ENCODE assay signal across 1 cellular context in the genomic region with DNA sequence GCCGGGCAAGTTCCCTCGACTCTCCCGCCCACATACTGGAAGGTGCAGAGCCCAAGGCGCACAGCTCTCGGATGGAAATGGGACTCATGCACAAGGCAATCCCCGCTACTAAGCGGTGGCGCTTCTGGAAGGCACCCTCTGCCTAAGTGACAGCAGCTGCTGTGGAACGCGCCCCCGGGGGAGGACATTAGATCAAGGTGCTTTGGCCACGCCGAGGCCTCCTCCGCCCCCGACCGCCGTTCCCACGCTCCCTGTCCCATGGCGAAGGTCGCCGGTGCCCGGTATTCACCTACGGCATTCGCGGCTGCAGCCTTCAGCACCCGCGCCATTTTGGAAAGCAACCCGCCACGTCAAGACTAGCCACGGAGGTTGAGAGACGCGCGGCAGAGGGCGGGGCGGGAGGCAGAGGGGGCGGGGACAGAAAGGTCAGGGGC.
A peak's percentile ranks its signal among the peaks of the same experiment; 100 is the strongest.
TF ChIP-seq lines count a peak whose summit lies in the region.

A gene (minus strand): TSS at position 339 of the 434 bp plus-strand sequence. CDS start 10 bp downstream, at position 329.

TF ChIP-seq in HepG2, 621 proteins besides CTCF, POLR2A, EP300 and RAD21 (continued from another document and continues in another):
- TF ChIP-seq ZNF83 (CRISPR knock-in tag; IDR thresholded peaks at IDR 0.05; ENCODE audit: borderline replicate concordance) (peak; percentile 90; the same call in 1 of the 2 replicates), HNF4A (CRISPR knock-in tag; IDR thresholded peaks at IDR 0.05) (0 out of 2 replicates have a peak, but pooled peaks have one; percentile 25), MXI1 (IDR thresholded peaks at IDR 0.05; ENCODE audit: borderline replicate concordance, low read depth, low read length) (no peak; the same call in 2 of the 3 replicates), ZNF17 (CRISPR knock-in tag; IDR thresholded peaks at IDR 0.05) (no peak), PRMT3 (CRISPR knock-in tag; IDR thresholded peaks at IDR 0.05; ENCODE audit: borderline replicate concordance, low read depth) (no peak), SMAD1 (CRISPR knock-in tag; IDR thresholded peaks at IDR 0.05; ENCODE audit: borderline replicate concordance, low read depth) (peak; percentile 94), SKI (IDR thresholded peaks at IDR 0.05; ENCODE audit: partially characterized antibody) (peak; percentile 22), HHEX (CRISPR knock-in tag; IDR thresholded peaks at IDR 0.05) (no peak), ZIK1 (CRISPR knock-in tag; IDR thresholded peaks at IDR 0.05; ENCODE audit: borderline replicate concordance, low read depth) (no peak), ZNF225 (CRISPR knock-in tag; IDR thresholded peaks at IDR 0.05) (peak; percentile 69; the same call in 1 of the 2 replicates), ZFP36 (IDR thresholded peaks at IDR 0.05; ENCODE audit: borderline replicate concordance, low read depth, low read length, partially characterized antibody) (no peak), IKZF4 (CRISPR knock-in tag; IDR thresholded peaks at IDR 0.05; ENCODE audit: borderline replicate concordance, low read depth, not compliant biosample characterization) (no peak), NFATC3 (CRISPR knock-in tag; IDR thresholded peaks at IDR 0.05) (no peak), SP4 (CRISPR knock-in tag; IDR thresholded peaks at IDR 0.05) (no peak), ZNF3 (CRISPR knock-in tag; IDR thresholded peaks at IDR 0.05) (no peak), ZSCAN31 (CRISPR knock-in tag; IDR thresholded peaks at IDR 0.05; ENCODE audit: low read depth) (peak; percentile 74; the same call in 1 of the 2 replicates), ZNF564 (CRISPR knock-in tag; IDR thresholded peaks at IDR 0.05) (0 out of 2 replicates have a peak, but pooled peaks have one; percentile 25), ZNF431 (CRISPR knock-in tag; IDR thresholded peaks at IDR 0.05; ENCODE audit: borderline replicate concordance, low read depth) (peak; percentile 54; the same call in 1 of the 2 replicates), ZNF720 (CRISPR knock-in tag; IDR thresholded peaks at IDR 0.05) (0 out of 2 replicates have a peak, but pooled peaks have one; percentile 68), ZNF891 (CRISPR knock-in tag; IDR thresholded peaks at IDR 0.05) (no peak; the same call in 1 of the 2 replicates), CCDC6 (CRISPR knock-in tag; IDR thresholded peaks at IDR 0.05) (no peak), CENPT (CRISPR knock-in tag; IDR thresholded peaks at IDR 0.05; ENCODE audit: low read depth) (no peak; the same call in 1 of the 2 replicates), PRPF4 (IDR thresholded peaks at IDR 0.05; ENCODE audit: low read depth, low read length, poor library complexity, severe bottlenecking) (no peak), ZKSCAN8 (CRISPR knock-in tag; IDR thresholded peaks at IDR 0.05; ENCODE audit: borderline replicate concordance) (peak; percentile 63), ZNF510 (CRISPR knock-in tag; IDR thresholded peaks at IDR 0.05; ENCODE audit: low read depth) (no peak), TEAD3 (CRISPR knock-in tag; optimal IDR thresholded peaks at IDR 0.05; ENCODE audit: borderline replicate concordance) (peak; percentile 75), NFKB2 (CRISPR knock-in tag; IDR thresholded peaks at IDR 0.05; ENCODE audit: borderline replicate concordance) (no peak), FOXA1 (IDR thresholded peaks at IDR 0.05) (no peak), FOXA1 (CRISPR knock-in tag; IDR thresholded peaks at IDR 0.05) (peak; percentile 23), FOXO1 (CRISPR knock-in tag; IDR thresholded peaks at IDR 0.05) (peak; percentile 66), NFYC (CRISPR knock-in tag; IDR thresholded peaks at IDR 0.05) (no peak), ZNF619 (CRISPR knock-in tag; IDR thresholded peaks at IDR 0.05) (peak; percentile 79; the same call in 1 of the 2 replicates), CAMTA2 (CRISPR knock-in tag; IDR thresholded peaks at IDR 0.05; ENCODE audit: borderline replicate concordance) (peak; percentile 41; the same call in 1 of the 2 replicates), ELF1 (CRISPR knock-in tag; IDR thresholded peaks at IDR 0.05) (no peak), GATAD1 (CRISPR knock-in tag; IDR thresholded peaks at IDR 0.05) (no peak), ZNF235 (CRISPR knock-in tag; IDR thresholded peaks at IDR 0.05; ENCODE audit: borderline replicate concordance) (no peak), NBN (conservative IDR thresholded peaks at IDR 0.05) (no peak), ZNF816 (CRISPR knock-in tag; IDR thresholded peaks at IDR 0.05; ENCODE audit: borderline replicate concordance) (no peak; the same call in none of the 2 replicates), ZNF430 (CRISPR knock-in tag; IDR thresholded peaks at IDR 0.05) (peak; percentile 74), MIER2 (CRISPR knock-in tag; IDR thresholded peaks at IDR 0.05) (peak; percentile 12; the same call in 1 of the 2 replicates), AGO2 (optimal IDR thresholded peaks at IDR 0.05; ENCODE audit: low read depth, low read length) (no peak), ADNP (CRISPR knock-in tag; IDR thresholded peaks at IDR 0.05) (no peak), ZMAT3 (CRISPR knock-in tag; conservative IDR thresholded peaks at IDR 0.05) (peak; percentile 93), ZNF792 (CRISPR knock-in tag; IDR thresholded peaks at IDR 0.05) (peak; percentile 85; the same call in 1 of the 2 replicates)
- TF ChIP-seq, protein P1, sequence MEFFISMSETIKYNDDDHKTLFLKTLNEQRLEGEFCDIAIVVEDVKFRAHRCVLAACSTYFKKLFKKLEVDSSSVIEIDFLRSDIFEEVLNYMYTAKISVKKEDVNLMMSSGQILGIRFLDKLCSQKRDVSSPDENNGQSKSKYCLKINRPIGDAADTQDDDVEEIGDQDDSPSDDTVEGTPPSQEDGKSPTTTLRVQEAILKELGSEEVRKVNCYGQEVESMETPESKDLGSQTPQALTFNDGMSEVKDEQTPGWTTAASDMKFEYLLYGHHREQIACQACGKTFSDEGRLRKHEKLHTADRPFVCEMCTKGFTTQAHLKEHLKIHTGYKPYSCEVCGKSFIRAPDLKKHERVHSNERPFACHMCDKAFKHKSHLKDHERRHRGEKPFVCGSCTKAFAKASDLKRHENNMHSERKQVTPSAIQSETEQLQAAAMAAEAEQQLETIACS (CRISPR knock-in tag; IDR thresholded peaks at IDR 0.05): no peak
- TF ChIP-seq, protein P2, sequence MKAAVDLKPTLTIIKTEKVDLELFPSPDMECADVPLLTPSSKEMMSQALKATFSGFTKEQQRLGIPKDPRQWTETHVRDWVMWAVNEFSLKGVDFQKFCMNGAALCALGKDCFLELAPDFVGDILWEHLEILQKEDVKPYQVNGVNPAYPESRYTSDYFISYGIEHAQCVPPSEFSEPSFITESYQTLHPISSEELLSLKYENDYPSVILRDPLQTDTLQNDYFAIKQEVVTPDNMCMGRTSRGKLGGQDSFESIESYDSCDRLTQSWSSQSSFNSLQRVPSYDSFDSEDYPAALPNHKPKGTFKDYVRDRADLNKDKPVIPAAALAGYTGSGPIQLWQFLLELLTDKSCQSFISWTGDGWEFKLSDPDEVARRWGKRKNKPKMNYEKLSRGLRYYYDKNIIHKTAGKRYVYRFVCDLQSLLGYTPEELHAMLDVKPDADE (CRISPR knock-in tag; IDR thresholded peaks at IDR 0.05): peak; percentile 87; the same call in 1 of the 2 replicates
- TF ChIP-seq, protein P3, sequence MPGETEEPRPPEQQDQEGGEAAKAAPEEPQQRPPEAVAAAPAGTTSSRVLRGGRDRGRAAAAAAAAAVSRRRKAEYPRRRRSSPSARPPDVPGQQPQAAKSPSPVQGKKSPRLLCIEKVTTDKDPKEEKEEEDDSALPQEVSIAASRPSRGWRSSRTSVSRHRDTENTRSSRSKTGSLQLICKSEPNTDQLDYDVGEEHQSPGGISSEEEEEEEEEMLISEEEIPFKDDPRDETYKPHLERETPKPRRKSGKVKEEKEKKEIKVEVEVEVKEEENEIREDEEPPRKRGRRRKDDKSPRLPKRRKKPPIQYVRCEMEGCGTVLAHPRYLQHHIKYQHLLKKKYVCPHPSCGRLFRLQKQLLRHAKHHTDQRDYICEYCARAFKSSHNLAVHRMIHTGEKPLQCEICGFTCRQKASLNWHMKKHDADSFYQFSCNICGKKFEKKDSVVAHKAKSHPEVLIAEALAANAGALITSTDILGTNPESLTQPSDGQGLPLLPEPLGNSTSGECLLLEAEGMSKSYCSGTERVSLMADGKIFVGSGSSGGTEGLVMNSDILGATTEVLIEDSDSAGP (CRISPR knock-in tag; IDR thresholded peaks at IDR 0.05; ENCODE audit: borderline replicate concordance): peak; percentile 90; the same call in 1 of the 2 replicates
- TF ChIP-seq, protein P4, sequence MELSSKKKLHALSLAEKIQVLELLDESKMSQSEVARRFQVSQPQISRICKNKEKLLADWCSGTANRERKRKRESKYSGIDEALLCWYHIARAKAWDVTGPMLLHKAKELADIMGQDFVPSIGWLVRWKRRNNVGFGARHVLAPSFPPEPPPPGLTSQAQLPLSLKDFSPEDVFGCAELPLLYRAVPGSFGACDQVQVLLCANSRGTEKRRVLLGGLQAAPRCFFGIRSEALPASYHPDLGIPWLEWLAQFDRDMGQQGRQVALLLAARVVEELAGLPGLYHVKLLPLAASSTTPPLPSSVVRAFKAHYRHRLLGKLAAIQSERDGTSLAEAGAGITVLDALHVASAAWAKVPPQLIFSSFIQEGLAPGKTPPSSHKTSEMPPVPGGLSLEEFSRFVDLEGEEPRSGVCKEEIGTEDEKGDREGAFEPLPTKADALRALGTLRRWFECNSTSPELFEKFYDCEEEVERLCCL (CRISPR knock-in tag; IDR thresholded peaks at IDR 0.05; ENCODE audit: borderline replicate concordance): no peak
- TF ChIP-seq, protein P5, sequence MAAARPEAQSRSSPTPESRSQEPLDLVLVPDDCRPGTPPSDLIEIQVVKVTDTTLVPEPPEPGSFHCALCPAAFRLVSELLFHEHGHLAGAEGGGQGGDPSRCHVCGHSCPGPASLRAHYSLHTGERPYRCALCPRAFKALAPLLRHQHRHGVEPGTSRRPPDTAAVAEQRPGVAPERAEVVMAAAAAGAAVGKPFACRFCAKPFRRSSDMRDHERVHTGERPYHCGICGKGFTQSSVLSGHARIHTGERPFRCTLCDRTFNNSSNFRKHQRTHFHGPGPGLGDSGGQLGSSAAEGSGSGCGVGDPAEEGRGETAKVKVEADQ (CRISPR knock-in tag; IDR thresholded peaks at IDR 0.05; ENCODE audit: borderline replicate concordance): no peak
- TF ChIP-seq, protein P6, sequence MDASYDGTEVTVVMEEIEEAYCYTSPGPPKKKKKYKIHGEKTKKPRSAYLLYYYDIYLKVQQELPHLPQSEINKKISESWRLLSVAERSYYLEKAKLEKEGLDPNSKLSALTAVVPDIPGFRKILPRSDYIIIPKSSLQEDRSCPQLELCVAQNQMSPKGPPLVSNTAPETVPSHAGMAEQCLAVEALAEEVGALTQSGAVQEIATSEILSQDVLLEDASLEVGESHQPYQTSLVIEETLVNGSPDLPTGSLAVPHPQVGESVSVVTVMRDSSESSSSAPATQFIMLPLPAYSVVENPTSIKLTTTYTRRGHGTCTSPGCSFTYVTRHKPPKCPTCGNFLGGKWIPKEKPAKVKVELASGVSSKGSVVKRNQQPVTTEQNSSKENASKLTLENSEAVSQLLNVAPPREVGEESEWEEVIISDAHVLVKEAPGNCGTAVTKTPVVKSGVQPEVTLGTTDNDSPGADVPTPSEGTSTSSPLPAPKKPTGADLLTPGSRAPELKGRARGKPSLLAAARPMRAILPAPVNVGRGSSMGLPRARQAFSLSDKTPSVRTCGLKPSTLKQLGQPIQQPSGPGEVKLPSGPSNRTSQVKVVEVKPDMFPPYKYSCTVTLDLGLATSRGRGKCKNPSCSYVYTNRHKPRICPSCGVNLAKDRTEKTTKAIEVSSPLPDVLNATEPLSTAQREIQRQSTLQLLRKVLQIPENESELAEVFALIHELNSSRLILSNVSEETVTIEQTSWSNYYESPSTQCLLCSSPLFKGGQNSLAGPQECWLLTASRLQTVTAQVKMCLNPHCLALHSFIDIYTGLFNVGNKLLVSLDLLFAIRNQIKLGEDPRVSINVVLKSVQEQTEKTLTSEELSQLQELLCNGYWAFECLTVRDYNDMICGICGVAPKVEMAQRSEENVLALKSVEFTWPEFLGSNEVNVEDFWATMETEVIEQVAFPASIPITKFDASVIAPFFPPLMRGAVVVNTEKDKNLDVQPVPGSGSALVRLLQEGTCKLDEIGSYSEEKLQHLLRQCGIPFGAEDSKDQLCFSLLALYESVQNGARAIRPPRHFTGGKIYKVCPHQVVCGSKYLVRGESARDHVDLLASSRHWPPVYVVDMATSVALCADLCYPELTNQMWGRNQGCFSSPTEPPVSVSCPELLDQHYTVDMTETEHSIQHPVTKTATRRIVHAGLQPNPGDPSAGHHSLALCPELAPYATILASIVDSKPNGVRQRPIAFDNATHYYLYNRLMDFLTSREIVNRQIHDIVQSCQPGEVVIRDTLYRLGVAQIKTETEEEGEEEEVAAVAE (CRISPR knock-in tag; IDR thresholded peaks at IDR 0.05; ENCODE audit: borderline replicate concordance): peak; percentile 37; the same call in 1 of the 2 replicates
- TF ChIP-seq, protein P7, sequence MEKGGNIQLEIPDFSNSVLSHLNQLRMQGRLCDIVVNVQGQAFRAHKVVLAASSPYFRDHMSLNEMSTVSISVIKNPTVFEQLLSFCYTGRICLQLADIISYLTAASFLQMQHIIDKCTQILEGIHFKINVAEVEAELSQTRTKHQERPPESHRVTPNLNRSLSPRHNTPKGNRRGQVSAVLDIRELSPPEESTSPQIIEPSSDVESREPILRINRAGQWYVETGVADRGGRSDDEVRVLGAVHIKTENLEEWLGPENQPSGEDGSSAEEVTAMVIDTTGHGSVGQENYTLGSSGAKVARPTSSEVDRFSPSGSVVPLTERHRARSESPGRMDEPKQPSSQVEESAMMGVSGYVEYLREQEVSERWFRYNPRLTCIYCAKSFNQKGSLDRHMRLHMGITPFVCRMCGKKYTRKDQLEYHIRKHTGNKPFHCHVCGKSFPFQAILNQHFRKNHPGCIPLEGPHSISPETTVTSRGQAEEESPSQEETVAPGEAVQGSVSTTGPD (CRISPR knock-in tag; IDR thresholded peaks at IDR 0.05): no peak
- TF ChIP-seq, protein P8, sequence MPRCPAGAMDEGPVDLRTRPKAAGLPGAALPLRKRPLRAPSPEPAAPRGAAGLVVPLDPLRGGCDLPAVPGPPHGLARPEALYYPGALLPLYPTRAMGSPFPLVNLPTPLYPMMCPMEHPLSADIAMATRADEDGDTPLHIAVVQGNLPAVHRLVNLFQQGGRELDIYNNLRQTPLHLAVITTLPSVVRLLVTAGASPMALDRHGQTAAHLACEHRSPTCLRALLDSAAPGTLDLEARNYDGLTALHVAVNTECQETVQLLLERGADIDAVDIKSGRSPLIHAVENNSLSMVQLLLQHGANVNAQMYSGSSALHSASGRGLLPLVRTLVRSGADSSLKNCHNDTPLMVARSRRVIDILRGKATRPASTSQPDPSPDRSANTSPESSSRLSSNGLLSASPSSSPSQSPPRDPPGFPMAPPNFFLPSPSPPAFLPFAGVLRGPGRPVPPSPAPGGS (CRISPR knock-in tag; IDR thresholded peaks at IDR 0.05): no peak
- TF ChIP-seq, protein P9, sequence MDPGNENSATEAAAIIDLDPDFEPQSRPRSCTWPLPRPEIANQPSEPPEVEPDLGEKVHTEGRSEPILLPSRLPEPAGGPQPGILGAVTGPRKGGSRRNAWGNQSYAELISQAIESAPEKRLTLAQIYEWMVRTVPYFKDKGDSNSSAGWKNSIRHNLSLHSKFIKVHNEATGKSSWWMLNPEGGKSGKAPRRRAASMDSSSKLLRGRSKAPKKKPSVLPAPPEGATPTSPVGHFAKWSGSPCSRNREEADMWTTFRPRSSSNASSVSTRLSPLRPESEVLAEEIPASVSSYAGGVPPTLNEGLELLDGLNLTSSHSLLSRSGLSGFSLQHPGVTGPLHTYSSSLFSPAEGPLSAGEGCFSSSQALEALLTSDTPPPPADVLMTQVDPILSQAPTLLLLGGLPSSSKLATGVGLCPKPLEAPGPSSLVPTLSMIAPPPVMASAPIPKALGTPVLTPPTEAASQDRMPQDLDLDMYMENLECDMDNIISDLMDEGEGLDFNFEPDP (CRISPR knock-in tag; conservative IDR thresholded peaks at IDR 0.05): 0 out of 2 replicates have a peak, but pooled peaks have one; percentile 78
